9 cellular contexts compared by ENCODE assay signal in genomic region chr3:62131620-62132019, GRCh38.
DNase-seq lines count a peak whose midpoint lies in the region; ATAC-seq, FAIRE-seq and TF ChIP-seq lines count a peak whose summit lies in the region.
"Had no signal": no experiment of that assay in that cellular context is flagged by ENCODE, and none has a peak within 500 bp of the region (broad histone marks: within the 10 kb centered on the region; RNA-seq: fewer than 3 reads in every experiment).

No MANE protein-coding gene starts in this region.

- H3K79me2 ChIP-seq in astrocyte (ENCODE audit: insufficient read depth, low read length), result no peaks in the 10 kb centered on the region

- H3K9me3 Mint-ChIP-seq in astrocyte (ENCODE audit: unreplicated experiment), result no peaks in the 10 kb centered on the region
- no peaks in the 10 kb centered on the region for H3K9me3 Mint-ChIP-seq in activated naive CD8-positive, alpha-beta T cell treated with anti-CD3 and anti-CD28 coated beads for 36 hours

- H3K4me1 ChIP-seq in astrocyte (ENCODE audit: insufficient read depth, low read length) (no peaks in the 10 kb centered on the region), kidney (ENCODE audit: control insufficient read depth in 1 of 2, insufficient read depth in 1 of 2, low read depth in 1 of 2, low read length in 2 of 2) (peaks cover 0 to 2% of the 10 kb centered on the region in 2 donors)

- no peak overlapping the region for H3K9ac ChIP-seq in astrocyte (ENCODE audit: low read length)
- no peak overlapping the region for H3K9ac ChIP-seq in kidney (ENCODE audit: low read length in 2 of 2)

- H3K27ac Mint-ChIP-seq in astrocyte (ENCODE audit: unreplicated experiment), result no peak overlapping the region
- no peak overlapping the region for H3K27ac Mint-ChIP-seq in activated naive CD8-positive, alpha-beta T cell treated with anti-CD3 and anti-CD28 coated beads for 36 hours

- intact Hi-C loops in kidney (cut with DNase I), result no loop called here

- POLR2A ChIA-PET in AG04450 (lab: Yijun Ruan, JAX), result no interaction called here

- no peak overlapping the region for H3K4me2 ChIP-seq in astrocyte (ENCODE audit: low read length)

- H3K4me3 ChIP-seq in AG04450 (ENCODE audit: low read depth, low read length) (no peak overlapping the region), HFF-Myc (replicated peaks; ENCODE audit: low read depth, low read length) (no peak overlapping the region), astrocyte (ENCODE audit: insufficient read depth, low read depth, low read length) (no peak overlapping the region), kidney (ENCODE audit: low read length in 2 of 2) (no peak overlapping the region)

- CTCF ChIA-PET in AG04450 (lab: Charles Lee), result interaction anchor here (1.5 to 2.6 kb wide), 4 partner anchors 11 to 567 kb away, joined by 3 to 19 read pairs (median 6); no protein-coding TSS in a partner anchor

- no peak overlapping the region for H3K4me3 Mint-ChIP-seq in astrocyte (ENCODE audit: unreplicated experiment)
- H3K4me3 Mint-ChIP-seq in activated naive CD8-positive, alpha-beta T cell treated with anti-CD3 and anti-CD28 coated beads for 36 hours, result no peak overlapping the region

- peaks cover 4% of the 10 kb centered on the region for H3K36me3 Mint-ChIP-seq in astrocyte (ENCODE audit: low read depth, unreplicated experiment)
- H3K36me3 Mint-ChIP-seq in activated naive CD8-positive, alpha-beta T cell treated with anti-CD3 and anti-CD28 coated beads for 36 hours, result no peaks in the 10 kb centered on the region

- no peaks in the 10 kb centered on the region for H3K27me3 Mint-ChIP-seq in astrocyte (ENCODE audit: low read depth, unreplicated experiment)
- H3K27me3 Mint-ChIP-seq in activated naive CD8-positive, alpha-beta T cell treated with anti-CD3 and anti-CD28 coated beads for 36 hours, result peaks cover 9% of the 10 kb centered on the region

- H3K4me1 Mint-ChIP-seq in astrocyte (ENCODE audit: low read depth, unreplicated experiment), result peaks cover 3% of the 10 kb centered on the region
- no peaks in the 10 kb centered on the region for H3K4me1 Mint-ChIP-seq in activated naive CD8-positive, alpha-beta T cell treated with anti-CD3 and anti-CD28 coated beads for 36 hours

- H3K27me3 ChIP-seq in AG04450 (ENCODE audit: control insufficient read depth, insufficient read depth, low read length) (no peaks in the 10 kb centered on the region), astrocyte (ENCODE audit: insufficient read depth, low read length) (no peaks in the 10 kb centered on the region)

- H3K9me3 ChIP-seq in AG04450 (ENCODE audit: control insufficient read depth, insufficient read depth, low read length) (no peaks in the 10 kb centered on the region), astrocyte (ENCODE audit: insufficient read depth, low read depth, low read length) (no peaks in the 10 kb centered on the region), kidney (ENCODE audit: control insufficient read depth in 1 of 2, low read length in 2 of 2) (no peaks in the 10 kb centered on the region)

- no peak overlapping the region for H2AFZ ChIP-seq in astrocyte (ENCODE audit: low read depth, low read length)

- no peaks in the 10 kb centered on the region for H4K20me1 ChIP-seq in astrocyte (ENCODE audit: insufficient read depth, low read length)

- no peak for ATAC-seq in HG03039 (IDR thresholded peaks at IDR 0.05; ENCODE audit: unreplicated experiment)

- FAIRE-seq in astrocyte (lab: Jason Lieb, UNC) (no peak), kidney (lab: Jason Lieb, UNC) (no peak)

- no peak for DNase-seq in AG04450 (ENCODE audit: low read depth, low spot score)
- DNase-seq in HFF-Myc (ENCODE audit: extremely low read depth, low read depth), result no peak
- no peak for DNase-seq in astrocyte (ENCODE audit: low read depth)
- no peak for DNase-seq in kidney
- no peak for DNase-seq in activated naive CD8-positive, alpha-beta T cell treated with anti-CD3 and anti-CD28 coated beads for 36 hours
- DNase-seq in SW480 (ENCODE audit: low spot score), result no peak
- DNase-seq in activated naive CD4-positive, alpha-beta T cell (lab: John Stamatoyannopoulos, UW), result no peak
- DNase-seq: SHP77 had no signal

- peak; percentile 58 for TF ChIP-seq CTCF in AG04450 (IDR thresholded peaks at IDR 0.05; ENCODE audit: low read depth, low read length)
- peak; percentile 30 for TF ChIP-seq CTCF in HFF-Myc (IDR thresholded peaks at IDR 0.05; ENCODE audit: low read depth, low read length, missing control alignments)
- TF ChIP-seq CTCF in astrocyte (IDR thresholded peaks at IDR 0.05; ENCODE audit: insufficient read depth, low read depth, low read length), result peak; percentile 52
- TF ChIP-seq CTCF in kidney (IDR thresholded peaks at IDR 0.05; ENCODE audit: borderline replicate concordance, extremely low read depth, insufficient read depth), result peak; percentile 10

- H3K27ac ChIP-seq in AG04450 (ENCODE audit: low read depth, low read length), result no peak overlapping the region
- H3K27ac ChIP-seq in astrocyte (ENCODE audit: low read depth, low read length), result no peak overlapping the region
- no peak overlapping the region for H3K27ac ChIP-seq in kidney (ENCODE audit: low read depth in 2 of 2, low read length in 2 of 2)

- H3K36me3 ChIP-seq in astrocyte (ENCODE audit: insufficient read depth, low read length), result no peaks in the 10 kb centered on the region
- peaks cover 0 to 2% of the 10 kb centered on the region in 2 donors for H3K36me3 ChIP-seq in kidney (ENCODE audit: control insufficient read depth in 1 of 2, insufficient read depth in 2 of 2, low read length in 2 of 2)
